23 cellular contexts compared by ENCODE assay signal in genomic region chr9:35236692-35237091, GRCh38.
DNase-seq lines count a peak whose midpoint lies in the region; ATAC-seq, FAIRE-seq and TF ChIP-seq lines count a peak whose summit lies in the region.
"Had no signal": no experiment of that assay in that cellular context is flagged by ENCODE, and none has a peak within 500 bp of the region (broad histone marks: within the 10 kb centered on the region; RNA-seq: fewer than 3 reads in every experiment).

No MANE protein-coding gene starts in this region.

- H3K4me3 ChIP-seq in MM.1S (ENCODE audit: low read length): no peak overlapping the region
- no peak overlapping the region for H3K4me3 ChIP-seq in endodermal cell (ENCODE audit: low read length)
- H3K4me3 ChIP-seq in pancreas: no peak overlapping the region
- no peak overlapping the region for H3K4me3 ChIP-seq in esophagus squamous epithelium
- H3K4me3 ChIP-seq: dorsolateral prefrontal cortex, GM23248, MG63, neural progenitor cell, tibial artery had no signal

- ATAC-seq in pancreas: peak; percentile 21 to 51 (median 34)
- ATAC-seq: activated T-helper 17 cell treated with anti-CD3 and anti-CD28 coated beads, Interleukin-2, amount 50 U/mL, for 72 hours; stimulated activated naive CD8-positive, alpha-beta T cell treated with anti-CD3 and anti-CD28 coated beads, Interleukin-15, amount 100 ng/mL, for 72 hours; WTC11 had no signal

- intact Hi-C loops in pancreas (cut with DNase I): loop anchor here in 1 of 3 donors (10.0 kb wide), 1 partner anchor 72 kb away; the partner anchor contains the start of gene UNC13B
- intact Hi-C loops in esophagus squamous epithelium (cut with DNase I): no loop called here

- no peaks in the 10 kb centered on the region for H3K27me3 Mint-ChIP-seq in endodermal cell (ENCODE audit: insufficient read depth)

- no peak overlapping the region for H3K4me3 Mint-ChIP-seq in endodermal cell
- H3K4me3 Mint-ChIP-seq: activated naive CD4-positive, alpha-beta T cell treated with anti-CD3 and anti-CD28 coated beads, Interleukin-2, amount 50 U/mL, for 24 hours; activated T-helper 17 cell treated with anti-CD3 and anti-CD28 coated beads, Interleukin-2, amount 50 U/mL, for 72 hours; neural progenitor cell; stimulated activated naive CD8-positive, alpha-beta T cell treated with anti-CD3 and anti-CD28 coated beads, Interleukin-15, amount 100 ng/mL, for 72 hours; T-helper 2 cell treated with Interferon-gamma antibody and Interleukin-4, amounts not matched to agents 5 μg/mL and 100 μg/mL, for 36 hours; WTC11 had no signal

- H3K27ac ChIP-seq in 22Rv1 (peak overlapping the region; percentile 39), MM.1S (ENCODE audit: low read length) (no peak overlapping the region; the same call in 1 of the 2 replicates), endodermal cell (ENCODE audit: low read depth, low read length) (no peak overlapping the region), pancreas (peak overlapping the region in 3 of 4 donors; percentile 33 to 56 (median 40)), esophagus squamous epithelium (no peak overlapping the region)
- H3K27ac ChIP-seq: dorsolateral prefrontal cortex, GM23248, neural progenitor cell, tibial artery had no signal

- H3K9ac ChIP-seq in MM.1S (ENCODE audit: low read length): no peak overlapping the region
- no peak overlapping the region for H3K9ac ChIP-seq in endodermal cell (ENCODE audit: extremely low read depth, low read length, poor library complexity, severe bottlenecking)
- H3K9ac ChIP-seq: GM23248, neural progenitor cell had no signal

- H3K4me1 ChIP-seq in MM.1S (ENCODE audit: low read length) (peaks cover 33% of the 10 kb centered on the region), endodermal cell (ENCODE audit: control insufficient read depth, insufficient read depth, low read length) (no peaks in the 10 kb centered on the region), pancreas (peaks cover 10 to 32% (median 23%) of the 10 kb centered on the region in 3 donors), esophagus squamous epithelium (no peaks in the 10 kb centered on the region)
- H3K4me1 ChIP-seq: tibial artery had no signal

- H3K27ac Mint-ChIP-seq in endodermal cell: peak overlapping the region; percentile 84
- H3K27ac Mint-ChIP-seq: activated naive CD4-positive, alpha-beta T cell treated with anti-CD3 and anti-CD28 coated beads, Interleukin-2, amount 50 U/mL, for 24 hours; activated T-helper 17 cell treated with anti-CD3 and anti-CD28 coated beads, Interleukin-2, amount 50 U/mL, for 72 hours; neural progenitor cell; stimulated activated naive CD8-positive, alpha-beta T cell treated with anti-CD3 and anti-CD28 coated beads, Interleukin-15, amount 100 ng/mL, for 72 hours; T-helper 2 cell treated with Interferon-gamma antibody and Interleukin-4, amounts not matched to agents 5 μg/mL and 100 μg/mL, for 36 hours; WTC11 had no signal

- no peak for FAIRE-seq in pancreas (lab: Jason Lieb, UNC)
- FAIRE-seq: endothelial cell of umbilical vein, GM18507 had no signal

- DNase-seq in MM.1S: peak; percentile 25
- no peak for DNase-seq in endodermal cell
- no peak for DNase-seq in pancreas
- DNase-seq in activated CD4-positive, CD25-positive, alpha-beta regulatory T cell (lab: John Stamatoyannopoulos, UW): no peak
- DNase-seq in NCI-H524 treated with DMSO at 0.1 percent for 48 hours (lab: John Stamatoyannopoulos, UW): no peak
- no peak for DNase-seq in NCI-H2227 (lab: John Stamatoyannopoulos, UW; ENCODE audit: unreplicated experiment)
- no peak for DNase-seq in esophagus squamous epithelium (lab: John Stamatoyannopoulos, UW)
- DNase-seq: ACHN; central memory CD4-positive, alpha-beta T cell; dorsolateral prefrontal cortex; GF-D8; GM23248; MG63; stimulated activated naive CD8-positive, alpha-beta T cell treated with anti-CD3 and anti-CD28 coated beads, Interleukin-15, amount 100 ng/mL, for 72 hours; tibial artery had no signal

- peaks cover 27% of the 10 kb centered on the region for H3K36me3 Mint-ChIP-seq in endodermal cell (ENCODE audit: low read depth)

- 58% methylated on average over 1 of the region's 1 CpG; no CpG with 5 or more reads in 1 of the 2 experiments for WGBS in endodermal cell (ENCODE audit: insufficient coverage in 1 of 2, insufficient read length in 1 of 2), 2 experiments
- 9 to 19% methylated on average over 1 of the region's 1 CpG for WGBS in pancreas, 2 donors
- WGBS in esophagus squamous epithelium, 2 donors: 50% methylated on average over 1 of the region's 1 CpG

- TF ChIP-seq POLR2A in esophagus squamous epithelium (IDR thresholded peaks at IDR 0.05): no peak

- peaks cover 32% of the 10 kb centered on the region for H3K9me3 Mint-ChIP-seq in endodermal cell
- H3K9me3 Mint-ChIP-seq: activated naive CD4-positive, alpha-beta T cell treated with anti-CD3 and anti-CD28 coated beads, Interleukin-2, amount 50 U/mL, for 24 hours; stimulated activated naive CD8-positive, alpha-beta T cell treated with anti-CD3 and anti-CD28 coated beads, Interleukin-15, amount 100 ng/mL, for 72 hours; T-helper 2 cell treated with Interferon-gamma antibody and Interleukin-4, amounts not matched to agents 5 μg/mL and 100 μg/mL, for 36 hours had no signal

- H3K27me3 ChIP-seq in MM.1S (replicated peaks; ENCODE audit: insufficient read depth, low read length) (no peaks in the 10 kb centered on the region), endodermal cell (ENCODE audit: control insufficient read depth, insufficient read depth, low read length, poor library complexity, severe bottlenecking) (no peaks in the 10 kb centered on the region), pancreas (no peaks in the 10 kb centered on the region), esophagus squamous epithelium (no peaks in the 10 kb centered on the region)
- H3K27me3 ChIP-seq: dorsolateral prefrontal cortex, MG63, neural progenitor cell, tibial artery had no signal

- TF ChIP-seq CTCF in 22Rv1 (IDR thresholded peaks at IDR 0.05) (no peak), MM.1S (IDR thresholded peaks at IDR 0.05; ENCODE audit: low read length) (no peak), endodermal cell (conservative IDR thresholded peaks at IDR 0.05) (no peak), pancreas (IDR thresholded peaks at IDR 0.05) (no peak), esophagus squamous epithelium (IDR thresholded peaks at IDR 0.05) (no peak)

- no peaks in the 10 kb centered on the region for H3K79me2 ChIP-seq in MM.1S (ENCODE audit: low read length)

- peaks cover 13% of the 10 kb centered on the region for H3K4me1 Mint-ChIP-seq in endodermal cell
- H3K4me1 Mint-ChIP-seq: activated naive CD4-positive, alpha-beta T cell treated with anti-CD3 and anti-CD28 coated beads, Interleukin-2, amount 50 U/mL, for 24 hours; activated T-helper 17 cell treated with anti-CD3 and anti-CD28 coated beads, Interleukin-2, amount 50 U/mL, for 72 hours; neural progenitor cell; stimulated activated naive CD8-positive, alpha-beta T cell treated with anti-CD3 and anti-CD28 coated beads, Interleukin-15, amount 100 ng/mL, for 72 hours had no signal

- no peak overlapping the region for H2AFZ ChIP-seq in MM.1S (ENCODE audit: low read length)
- H2AFZ ChIP-seq: GM23248, neural progenitor cell had no signal

- no peak overlapping the region for H3K4me2 ChIP-seq in MM.1S (ENCODE audit: low read depth, low read length)
- H3K4me2 ChIP-seq: neural progenitor cell had no signal

- no peaks in the 10 kb centered on the region for H3K9me3 ChIP-seq in MM.1S (replicated peaks; ENCODE audit: insufficient read depth, low read length)
- peaks cover 36% of the 10 kb centered on the region for H3K9me3 ChIP-seq in endodermal cell (ENCODE audit: control insufficient read depth, low read length)
- no peaks in the 10 kb centered on the region for H3K9me3 ChIP-seq in pancreas
- H3K9me3 ChIP-seq in esophagus squamous epithelium: peaks cover 0 to 5% (median 0%) of the 10 kb centered on the region in 3 donors
- H3K9me3 ChIP-seq: MG63, tibial artery had no signal

- H3K36me3 ChIP-seq in MM.1S (replicated peaks; ENCODE audit: insufficient read depth, low read length) (no peaks in the 10 kb centered on the region), endodermal cell (ENCODE audit: control insufficient read depth, insufficient read depth, low read length) (peaks cover 11% of the 10 kb centered on the region), pancreas (no peaks in the 10 kb centered on the region), esophagus squamous epithelium (peaks cover 0 to 25% (median 0%) of the 10 kb centered on the region in 3 donors)
- H3K36me3 ChIP-seq: MG63, neural progenitor cell had no signal

- no peaks in the 10 kb centered on the region for H4K20me1 ChIP-seq in MM.1S (ENCODE audit: insufficient read depth, low read length)

- H3K9me2 ChIP-seq in MM.1S (replicated peaks; ENCODE audit: insufficient read depth, low read length): no peaks in the 10 kb centered on the region

- H3F3A ChIP-seq in MM.1S (ENCODE audit: insufficient read depth, low read length): 0 out of 2 replicates have a peak, but pooled peaks cover 4% of the 10 kb centered on the region

Comparison
In these comparisons a context has a peak if more than half of its experiments do, and no peak if none do; other contexts are left out.
1. H3K27ac ChIP-seq: peak in 22Rv1 (single experiment) and pancreas (3 of 4); none in MM.1S (single experiment), endodermal cell (single experiment) and esophagus squamous epithelium (0 of 4).